33 cellular contexts compared by ENCODE assay signal in the genomic region with DNA sequence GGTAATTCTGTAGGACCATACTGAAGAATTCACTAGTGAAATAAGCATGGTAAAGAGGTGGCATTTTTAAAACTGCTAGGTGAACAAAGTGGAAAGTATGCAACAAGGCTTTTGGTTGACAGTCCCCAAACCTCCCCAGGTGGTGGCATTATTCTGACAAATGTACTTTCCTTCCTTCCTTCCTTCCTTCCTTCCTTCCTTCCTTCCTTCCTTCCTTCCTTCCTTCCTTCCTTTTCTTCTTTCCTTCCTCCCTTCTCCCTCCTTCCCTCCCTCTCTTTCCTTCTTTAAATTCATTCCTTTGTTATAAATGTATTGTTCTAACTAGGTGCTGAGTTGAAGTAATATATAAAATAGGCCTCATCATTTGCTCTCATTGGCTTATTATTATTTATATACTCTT.
DNase-seq lines count a peak whose midpoint lies in the region; ATAC-seq and TF ChIP-seq lines count a peak whose summit lies in the region.
"Had no signal": no experiment of that assay in that cellular context is flagged by ENCODE, and none has a peak within 500 bp of the region (broad histone marks: within the 10 kb centered on the region; RNA-seq: fewer than 3 reads in every experiment).

No MANE protein-coding gene starts in this region.

- no peak overlapping the region for H3K9ac ChIP-seq in SK-N-MC (ENCODE audit: insufficient read length)
- H3K9ac ChIP-seq: BLaER1; BLaER1 treated with 17β-estradiol and CSF1 and Interleukin-3, amounts not matched to agents 10 nM and 100 nM had no signal

- no peaks in the 10 kb centered on the region for H3K27me3 ChIP-seq in A673 (replicated peaks; ENCODE audit: insufficient read depth, low read depth, low read length, poor library complexity)
- H3K27me3 ChIP-seq: BE2C; BLaER1; BLaER1 treated with 17β-estradiol and CSF1 and Interleukin-3, amounts not matched to agents 10 nM and 100 nM had no signal

- H3K27ac Mint-ChIP-seq in activated naive CD4-positive, alpha-beta T cell treated with anti-CD3 and anti-CD28 coated beads, Interleukin-2, amount 50 U/mL, for 24 hours = peak overlapping the region; percentile 32
- H3K27ac Mint-ChIP-seq in natural killer cell treated with Interleukin-12 subunit alpha and Interleukin-12 subunit beta and Interleukin-15 and Interleukin-18, amount 100 ng/mL, for 72 hours = no peak overlapping the region
- H3K27ac Mint-ChIP-seq: B cell; CD4-positive, alpha-beta memory T cell; CD4-positive, alpha-beta T cell; CD4-positive, CD25-positive, alpha-beta regulatory T cell; CD8-positive, alpha-beta memory T cell; CD8-positive, alpha-beta T cell had no signal

- H3K27me3 Mint-ChIP-seq in activated naive CD4-positive, alpha-beta T cell treated with anti-CD3 and anti-CD28 coated beads, Interleukin-2, amount 50 U/mL, for 24 hours = no peaks in the 10 kb centered on the region
- no peaks in the 10 kb centered on the region for H3K27me3 Mint-ChIP-seq in natural killer cell treated with Interleukin-12 subunit alpha and Interleukin-12 subunit beta and Interleukin-15 and Interleukin-18, amount 100 ng/mL, for 72 hours
- H3K27me3 Mint-ChIP-seq: B cell; CD4-positive, alpha-beta memory T cell; CD4-positive, alpha-beta T cell; CD4-positive, CD25-positive, alpha-beta regulatory T cell; CD8-positive, alpha-beta memory T cell had no signal

- H3K36me3 ChIP-seq in A673 (ENCODE audit: insufficient read depth, low read length, poor library complexity, severe bottlenecking) = no peaks in the 10 kb centered on the region
- H3K36me3 ChIP-seq in SK-N-MC (ENCODE audit: insufficient read depth, low read length) = no peaks in the 10 kb centered on the region
- H3K36me3 ChIP-seq: BE2C; BLaER1; BLaER1 treated with 17β-estradiol and CSF1 and Interleukin-3, amounts not matched to agents 10 nM and 100 nM had no signal

- DNase-seq in activated naive CD4-positive, alpha-beta T cell treated with Interleukin-2 at 50 U/mL for 16 hours = no peak
- DNase-seq in A673 (ENCODE audit: low spot score) = peak; percentile 91
- DNase-seq in SK-N-MC (ENCODE audit: low read depth, low spot score) = peak; percentile 85
- no peak for DNase-seq in central memory CD4-positive, alpha-beta T cell
- no peak for DNase-seq in natural killer cell treated with Interleukin-12 subunit alpha and Interleukin-12 subunit beta and Interleukin-15 and Interleukin-18, amount 100 ng/mL, for 72 hours (ENCODE audit: low spot score)
- DNase-seq: 8988T; ACHN; AML-193; BE2C; C1 segment of cervical spinal cord; Caco-2; Calu3; CD4-positive, alpha-beta memory T cell; CD4-positive, alpha-beta T cell; CD4-positive, CD25-positive, alpha-beta regulatory T cell; CD8-positive, alpha-beta memory T cell; CD8-positive, alpha-beta T cell; COR-L47; DMS 273 treated with DMSO at 0.1 percent for 48 hours; DMS153; DMS53; DMS79; DMS79 treated with DMSO at 0.1 percent for 48 hours; DND-41; EL had no signal

- H3K9me3 ChIP-seq in A673 (ENCODE audit: low read depth, low read length, poor library complexity, severe bottlenecking) (no peaks in the 10 kb centered on the region), SK-N-MC (ENCODE audit: low read depth, low read length) (no peaks in the 10 kb centered on the region)
- H3K9me3 ChIP-seq: A549, BE2C, BLaER1, Caco-2 had no signal

- CTCF ChIA-PET in A673 (lab: Charles Lee) = no interaction called here

- H3K4me3 ChIP-seq in A673 (ENCODE audit: low read depth, low read length, poor library complexity, severe bottlenecking) (no peak overlapping the region), SK-N-MC (no peak overlapping the region)
- H3K4me3 ChIP-seq: A549; BLaER1; BLaER1 treated with 17β-estradiol and CSF1 and Interleukin-3, amounts not matched to agents 10 nM and 100 nM had no signal

- H3K27ac ChIP-seq in A673 (ENCODE audit: low read depth, low read length, poor library complexity, severe bottlenecking) (peak overlapping the region; percentile 86), SK-N-MC (peak overlapping the region; percentile 91)
- H3K27ac ChIP-seq: 22Rv1, A549, BLaER1, C4-2B had no signal

- peaks cover 80% of the 10 kb centered on the region for H3K4me1 ChIP-seq in A673 (ENCODE audit: insufficient read depth, low read length, poor library complexity, severe bottlenecking)
- H3K4me1 ChIP-seq: BE2C, BLaER1, Caco-2 had no signal

- BruUV-seq in A673 (replicated peaks; lab: Mats Ljungman, UMichigan) = no TSS peak

- intact Hi-C loops in A673 (cut with micrococcal nuclease; ENCODE audit: unreplicated experiment) = loop anchor here (2.0 to 10.0 kb wide), 2 partner anchors 35 to 253 kb away; no protein-coding TSS in a partner anchor

- no peaks in the 10 kb centered on the region for H3K4me1 Mint-ChIP-seq in activated naive CD4-positive, alpha-beta T cell treated with anti-CD3 and anti-CD28 coated beads, Interleukin-2, amount 50 U/mL, for 24 hours
- no peaks in the 10 kb centered on the region for H3K4me1 Mint-ChIP-seq in natural killer cell treated with Interleukin-12 subunit alpha and Interleukin-12 subunit beta and Interleukin-15 and Interleukin-18, amount 100 ng/mL, for 72 hours (ENCODE audit: low read depth in 2 of 2)
- H3K4me1 Mint-ChIP-seq: B cell; CD4-positive, alpha-beta memory T cell; CD4-positive, CD25-positive, alpha-beta regulatory T cell; CD8-positive, alpha-beta memory T cell had no signal

- no peak overlapping the region for H3K4me3 Mint-ChIP-seq in activated naive CD4-positive, alpha-beta T cell treated with anti-CD3 and anti-CD28 coated beads, Interleukin-2, amount 50 U/mL, for 24 hours
- H3K4me3 Mint-ChIP-seq in natural killer cell treated with Interleukin-12 subunit alpha and Interleukin-12 subunit beta and Interleukin-15 and Interleukin-18, amount 100 ng/mL, for 72 hours = no peak overlapping the region
- H3K4me3 Mint-ChIP-seq: B cell; CD4-positive, alpha-beta memory T cell; CD4-positive, alpha-beta T cell; CD4-positive, CD25-positive, alpha-beta regulatory T cell; CD8-positive, alpha-beta memory T cell; CD8-positive, alpha-beta T cell had no signal

- TF ChIP-seq CTCF in A673 (conservative IDR thresholded peaks at IDR 0.05; ENCODE audit: low read depth, low read length) = no peak

- POLR2A ChIA-PET in A673 (lab: Charles Lee; ENCODE audit: low non-redundant PET) = interaction anchor here (0.7 kb wide), 1 partner anchor 16 kb away, joined by 3 read pairs; no protein-coding TSS in a partner anchor

- peaks cover 8% of the 10 kb centered on the region for H3K9me3 Mint-ChIP-seq in activated naive CD4-positive, alpha-beta T cell treated with anti-CD3 and anti-CD28 coated beads, Interleukin-2, amount 50 U/mL, for 24 hours
- H3K9me3 Mint-ChIP-seq in natural killer cell treated with Interleukin-12 subunit alpha and Interleukin-12 subunit beta and Interleukin-15 and Interleukin-18, amount 100 ng/mL, for 72 hours = peaks cover 30% of the 10 kb centered on the region
- H3K9me3 Mint-ChIP-seq: CD8-positive, alpha-beta T cell had no signal

- no peaks in the 10 kb centered on the region for H3K36me3 Mint-ChIP-seq in activated naive CD4-positive, alpha-beta T cell treated with anti-CD3 and anti-CD28 coated beads, Interleukin-2, amount 50 U/mL, for 24 hours
- peaks cover 3% of the 10 kb centered on the region for H3K36me3 Mint-ChIP-seq in natural killer cell treated with Interleukin-12 subunit alpha and Interleukin-12 subunit beta and Interleukin-15 and Interleukin-18, amount 100 ng/mL, for 72 hours
- H3K36me3 Mint-ChIP-seq: CD14-positive monocyte; CD4-positive, alpha-beta memory T cell; CD4-positive, CD25-positive, alpha-beta regulatory T cell; CD8-positive, alpha-beta memory T cell; CD8-positive, alpha-beta T cell had no signal

- no peak for ATAC-seq in natural killer cell treated with Interleukin-12 subunit alpha and Interleukin-12 subunit beta and Interleukin-15 and Interleukin-18, amount 100 ng/mL, for 72 hours
- ATAC-seq: A549; CD8-positive, alpha-beta T cell had no signal

Comparison
In these comparisons a context has a peak if more than half of its experiments do, and no peak if none do; other contexts are left out.
1. DNase-seq: peak in A673 (single experiment) and SK-N-MC (single experiment); none in activated naive CD4-positive, alpha-beta T cell treated with Interleukin-2 at 50 U/mL for 16 hours (single experiment), central memory CD4-positive, alpha-beta T cell (single experiment) and natural killer cell treated with Interleukin-12 subunit alpha and Interleukin-12 subunit beta and Interleukin-15 and Interleukin-18, amount 100 ng/mL, for 72 hours (single experiment).